In genomic region chr9:16619341-16619740, GRCh38 we compare ENCODE assay signal across 13 cellular contexts.
"Had no signal": no experiment of that assay in that cellular context is flagged by ENCODE, and none has a peak within 500 bp of the region (broad histone marks: within the 10 kb centered on the region; RNA-seq: fewer than 3 reads in every experiment).

No MANE protein-coding gene starts in this region.

- H3K27me3 ChIP-seq: esophagus squamous epithelium, gastrocnemius medialis, heart right ventricle had no signal

- H3K4me3 Mint-ChIP-seq: activated naive CD8-positive, alpha-beta T cell; memory B cell; natural killer cell treated with Interleukin-12 subunit alpha and Interleukin-12 subunit beta and Interleukin-15 and Interleukin-18, amount 100 ng/mL, for 72 hours; stimulated activated naive B cell treated with anti-CD40 and anti-IgM and Interleukin-4, amounts not matched to agents 10 μg/mL and 1 μg/mL and 100 μg/mL, for 72 hours; T-helper 17 cell had no signal

- H3K27ac Mint-ChIP-seq: activated naive CD8-positive, alpha-beta T cell; memory B cell; natural killer cell treated with Interleukin-12 subunit alpha and Interleukin-12 subunit beta and Interleukin-15 and Interleukin-18, amount 100 ng/mL, for 72 hours; stimulated activated naive B cell treated with anti-CD40 and anti-IgM and Interleukin-4, amounts not matched to agents 10 μg/mL and 1 μg/mL and 100 μg/mL, for 72 hours; T-helper 17 cell had no signal

- H3K9me3 Mint-ChIP-seq: natural killer cell treated with Interleukin-12 subunit alpha and Interleukin-12 subunit beta and Interleukin-15 and Interleukin-18, amount 100 ng/mL, for 72 hours had no signal

- ATAC-seq: gastrocnemius medialis; heart right ventricle; natural killer cell treated with Interleukin-12 subunit alpha and Interleukin-12 subunit beta and Interleukin-15 and Interleukin-18, amount 100 ng/mL, for 72 hours; stimulated activated naive B cell treated with anti-CD40 and anti-IgM and Interleukin-4, amounts not matched to agents 10 μg/mL and 1 μg/mL and 100 μg/mL, for 72 hours; T-helper 17 cell had no signal

- H3K27ac ChIP-seq: gastrocnemius medialis, heart right ventricle, left ventricle myocardium inferior had no signal

- H3K4me1 ChIP-seq: left ventricle myocardium inferior had no signal

- DNase-seq: esophagus squamous epithelium; gastrocnemius medialis; heart right ventricle; islet precursor cell; left ventricle myocardium inferior; occipital lobe; stimulated activated naive B cell treated with anti-CD40 and anti-IgM and Interleukin-4, amounts not matched to agents 10 μg/mL and 1 μg/mL and 100 μg/mL, for 72 hours; substantia nigra; T-helper 17 cell had no signal

- H3K36me3 Mint-ChIP-seq: activated naive CD8-positive, alpha-beta T cell; memory B cell; natural killer cell treated with Interleukin-12 subunit alpha and Interleukin-12 subunit beta and Interleukin-15 and Interleukin-18, amount 100 ng/mL, for 72 hours; stimulated activated naive B cell treated with anti-CD40 and anti-IgM and Interleukin-4, amounts not matched to agents 10 μg/mL and 1 μg/mL and 100 μg/mL, for 72 hours had no signal

- H3K27me3 Mint-ChIP-seq: memory B cell; natural killer cell treated with Interleukin-12 subunit alpha and Interleukin-12 subunit beta and Interleukin-15 and Interleukin-18, amount 100 ng/mL, for 72 hours; stimulated activated naive B cell treated with anti-CD40 and anti-IgM and Interleukin-4, amounts not matched to agents 10 μg/mL and 1 μg/mL and 100 μg/mL, for 72 hours; T-helper 17 cell had no signal

- H3K9me3 ChIP-seq: esophagus squamous epithelium, gastrocnemius medialis, heart right ventricle, left ventricle myocardium inferior had no signal

- H3K4me1 Mint-ChIP-seq: memory B cell; stimulated activated naive B cell treated with anti-CD40 and anti-IgM and Interleukin-4, amounts not matched to agents 10 μg/mL and 1 μg/mL and 100 μg/mL, for 72 hours; T-helper 17 cell had no signal

- H3K4me3 ChIP-seq: esophagus squamous epithelium, gastrocnemius medialis, heart right ventricle, left ventricle myocardium inferior had no signal

- FAIRE-seq: bronchial epithelial cell had no signal

- H3K36me3 ChIP-seq: esophagus squamous epithelium, gastrocnemius medialis, heart right ventricle, left ventricle myocardium inferior had no signal
